14 cellular contexts compared by ENCODE assay signal in the genomic region with DNA sequence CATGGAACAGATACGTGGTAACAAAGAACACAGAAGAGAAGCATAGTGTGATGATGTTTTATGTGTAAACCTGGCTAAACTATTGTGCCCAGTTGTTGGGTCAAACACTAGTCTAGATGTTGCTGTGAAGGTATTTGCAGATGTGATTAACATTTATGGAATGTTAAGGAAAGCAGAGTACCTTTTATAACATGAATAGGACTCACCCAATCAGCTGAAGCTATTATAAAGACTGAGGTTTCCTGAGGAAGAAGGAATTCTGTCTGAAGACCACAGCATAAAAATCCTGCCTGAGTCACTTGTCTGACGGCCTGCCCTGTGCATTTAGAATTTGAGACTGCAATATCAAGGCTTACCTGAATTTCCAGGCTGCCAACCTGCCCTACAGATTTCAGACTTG.
DNase-seq lines count a peak whose midpoint lies in the region; ATAC-seq, FAIRE-seq and TF ChIP-seq lines count a peak whose summit lies in the region.
"Had no signal": no experiment of that assay in that cellular context is flagged by ENCODE, and none has a peak within 500 bp of the region (broad histone marks: within the 10 kb centered on the region; RNA-seq: fewer than 3 reads in every experiment).

No MANE protein-coding gene starts in this region.

- H3K27me3 ChIP-seq in left lung: no peaks in the 10 kb centered on the region
- H3K27me3 ChIP-seq: Peyer's patch had no signal

- no peak for FAIRE-seq in HTR-8/SVneo (lab: Jason Lieb, UNC)

- no peaks in the 10 kb centered on the region for H3K36me3 ChIP-seq in left lung
- H3K36me3 ChIP-seq: Peyer's patch had no signal

- no peak for TF ChIP-seq CTCF in left lung (IDR thresholded peaks at IDR 0.05)

- in situ Hi-C loops in Caki2 (cut with HindIII; ENCODE audit: low pct_unique_long_range_greater_than_20kb, low sequenced_read_pairs): no loop called here

- H3K27ac ChIP-seq in left lung: no peak overlapping the region
- H3K27ac ChIP-seq: Peyer's patch had no signal

- peak; percentile 21 for DNase-seq in Caki2 (ENCODE audit: low read depth)
- peak; percentile 30 for DNase-seq in LoVo (ENCODE audit: low spot score)
- peak; percentile 85 for DNase-seq in astrocyte of the hippocampus (ENCODE audit: low read depth, low spot score)
- no peak for DNase-seq in left lung
- no peak for DNase-seq in left cardiac atrium
- no peak for DNase-seq in HTR-8/SVneo (ENCODE audit: insufficient read length, low spot score)
- DNase-seq: activated CD4-positive, alpha-beta T cell treated with anti-CD3 and anti-CD28 coated beads, Interleukin-2, amount 50 U/mL, for 1 hour; endodermal cell; immature natural killer cell; NCI-H1417 treated with DMSO at 0.1 percent for 48 hours; NCI-H510A treated with DMSO at 0.1 percent for 48 hours; Peyer's patch had no signal

- H3K4me1 ChIP-seq in left lung: peaks cover 0 to 2% of the 10 kb centered on the region in 2 donors
- H3K4me1 ChIP-seq: Peyer's patch had no signal

- intact Hi-C loops in left lung (cut with DNase I) (no loop called here), left cardiac atrium (cut with DNase I) (no loop called here)

- ATAC-seq in left lung (peak; percentile 73), HG03432 (IDR thresholded peaks at IDR 0.05; ENCODE audit: unreplicated experiment) (no peak), GM19351 (IDR thresholded peaks at IDR 0.05; ENCODE audit: unreplicated experiment) (no peak), left cardiac atrium (no peak)

- H3K9me3 ChIP-seq in left lung: no peaks in the 10 kb centered on the region
- H3K9me3 ChIP-seq: Peyer's patch had no signal

- H3K4me3 ChIP-seq in left lung: no peak overlapping the region
- H3K4me3 ChIP-seq: Peyer's patch had no signal

Comparison
In these comparisons a context has a peak if more than half of its experiments do, and no peak if none do; other contexts are left out.
1. DNase-seq: peak in Caki2 (single experiment), LoVo (single experiment) and astrocyte of the hippocampus (single experiment); none in left lung (0 of 2), left cardiac atrium (single experiment) and HTR-8/SVneo (single experiment).